18 cellular contexts compared by ENCODE assay signal in the genomic region with DNA sequence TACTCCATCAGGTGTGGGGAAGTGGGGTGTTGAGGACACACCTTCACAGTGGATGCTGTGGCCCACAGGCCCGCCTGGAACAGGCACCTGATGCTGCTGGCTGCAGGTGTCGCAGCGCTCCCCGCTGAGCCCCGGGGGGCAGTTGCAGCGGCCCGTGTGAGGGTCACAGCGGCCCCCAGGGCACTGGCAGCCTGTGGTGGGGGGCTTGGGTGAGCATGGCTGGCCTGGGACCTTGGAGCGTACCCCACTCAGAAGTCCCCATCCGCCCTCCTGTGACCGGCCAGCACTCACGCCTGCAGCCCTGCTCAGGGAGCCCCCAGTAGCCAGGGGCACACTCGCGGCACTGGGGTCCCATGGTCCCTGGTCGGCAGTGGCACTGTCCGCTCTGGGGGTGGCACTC. TPM values are rescaled to one million over a fixed set of nuclear protein-coding genes. Genes with fewer than 3 reads are reported as not detected.
DNase-seq lines count a peak whose midpoint lies in the region; ATAC-seq lines count a peak whose summit lies in the region.
"Had no signal": no experiment of that assay in that cellular context is flagged by ENCODE, and none has a peak within 500 bp of the region (broad histone marks: within the 10 kb centered on the region; RNA-seq: fewer than 3 reads in every experiment).

No MANE protein-coding gene starts in this region.

- H3K4ac ChIP-seq in mesenchymal stem cell (ENCODE audit: low read depth in 1 of 2, low read length in 2 of 2), result no peak overlapping the region

- H2AFZ ChIP-seq in mesenchymal stem cell (ENCODE audit: low read depth, low read length), result no peak overlapping the region

- peaks cover 4% of the 10 kb centered on the region for H3K4me1 ChIP-seq in mesenchymal stem cell (ENCODE audit: control insufficient read depth, insufficient read depth, low read depth, low read length)

- H3K36me3 Mint-ChIP-seq in T-helper 17 cell (ENCODE audit: low read depth), result no peaks in the 10 kb centered on the region
- H3K36me3 Mint-ChIP-seq: CD8-positive, alpha-beta memory T cell had no signal

- H2BK15ac ChIP-seq in mesenchymal stem cell (ENCODE audit: low read depth, poor library complexity, severe bottlenecking), result no peak overlapping the region

- peaks cover 33% of the 10 kb centered on the region for H3K79me1 ChIP-seq in mesenchymal stem cell (replicated peaks; ENCODE audit: low read length, poor library complexity, severe bottlenecking)

- no peaks in the 10 kb centered on the region for H3K27me3 Mint-ChIP-seq in T-helper 17 cell
- H3K27me3 Mint-ChIP-seq: CD8-positive, alpha-beta memory T cell had no signal

- intact Hi-C loops in Right ventricle myocardium inferior (cut with DNase I) (no loop called here), left cardiac atrium (cut with DNase I) (no loop called here)

- DNase-seq in Right ventricle myocardium inferior (ENCODE audit: missing footprints), result peak; percentile 41
- DNase-seq in left cardiac atrium, result no peak
- DNase-seq in T-helper 17 cell, result no peak
- no peak for DNase-seq in mesenchymal stem cell
- no peak for DNase-seq in HUDEP-2 (lab: John Stamatoyannopoulos, UW; ENCODE audit: unreplicated experiment in 76 of 76)
- DNase-seq in NCI-H1417 treated with DMSO at 0.1 percent for 48 hours (lab: John Stamatoyannopoulos, UW), result no peak
- DNase-seq: CD8-positive, alpha-beta memory T cell; GDM1; GOT3; KG1; NCI-H1092; NCI-H1436 treated with DMSO at 0.1 percent for 48 hours; NCI-H2029; NCI-H2227 treated with DMSO at 0.1 percent for 48 hours; NCI-H510A had no signal

- ATAC-seq in Right ventricle myocardium inferior (no peak), left cardiac atrium (no peak), T-helper 17 cell (no peak), HG02623 (IDR thresholded peaks at IDR 0.05; ENCODE audit: unreplicated experiment) (no peak)

- no peak overlapping the region for H2BK5ac ChIP-seq in mesenchymal stem cell (ENCODE audit: low read depth, low read length, poor library complexity, severe bottlenecking)

- no peak overlapping the region for H2AK5ac ChIP-seq in mesenchymal stem cell (ENCODE audit: low read length, severe bottlenecking)

- peaks cover 21 to 91% of the 10 kb centered on the region in 2 experiments for H3K36me3 ChIP-seq in mesenchymal stem cell (ENCODE audit: control insufficient read depth in 1 of 2, insufficient read depth in 2 of 2, low read depth in 1 of 2, low read length in 2 of 2)

- no peak overlapping the region for H3K27ac Mint-ChIP-seq in T-helper 17 cell
- H3K27ac Mint-ChIP-seq: CD8-positive, alpha-beta memory T cell had no signal

- no peak overlapping the region for H3K9ac ChIP-seq in mesenchymal stem cell (ENCODE audit: low read length)

- no peak overlapping the region for H4K8ac ChIP-seq in mesenchymal stem cell (ENCODE audit: low read length)

- no peak overlapping the region for H2BK120ac ChIP-seq in mesenchymal stem cell (ENCODE audit: low read depth, low read length)

- H3K27me3 ChIP-seq in mesenchymal stem cell (ENCODE audit: control insufficient read depth in 1 of 2, insufficient read depth in 1 of 2, low read length in 2 of 2), result no peaks in the 10 kb centered on the region

- H3K9me3 ChIP-seq in T-helper 17 cell (ENCODE audit: control insufficient read depth, low read length, poor library complexity, severe bottlenecking) (no peaks in the 10 kb centered on the region), mesenchymal stem cell (ENCODE audit: control insufficient read depth, low read length) (no peaks in the 10 kb centered on the region)

- H3K14ac ChIP-seq in mesenchymal stem cell (ENCODE audit: low read length in 2 of 2), result no peak overlapping the region

- peaks cover 10% of the 10 kb centered on the region for H3K4me1 Mint-ChIP-seq in T-helper 17 cell
- H3K4me1 Mint-ChIP-seq: CD8-positive, alpha-beta memory T cell had no signal

- peak overlapping the region; percentile 63 for H3K4me3 Mint-ChIP-seq in T-helper 17 cell
- H3K4me3 Mint-ChIP-seq: CD8-positive, alpha-beta memory T cell had no signal

- peak overlapping the region; percentile 40 for H4K91ac ChIP-seq in mesenchymal stem cell (ENCODE audit: low read length)

- H2BK12ac ChIP-seq in mesenchymal stem cell (ENCODE audit: low read length in 2 of 2), result no peak overlapping the region

- no peak overlapping the region for H3K27ac ChIP-seq in mesenchymal stem cell (ENCODE audit: low read length, poor library complexity, severe bottlenecking)
- H3K27ac ChIP-seq: C4-2B, SK-N-MC had no signal

- H3K4me2 ChIP-seq in mesenchymal stem cell (ENCODE audit: low read length, poor library complexity, severe bottlenecking), result no peak overlapping the region

- H3K18ac ChIP-seq in mesenchymal stem cell (ENCODE audit: low read depth in 1 of 2, low read length in 2 of 2), result no peak overlapping the region

- no peak overlapping the region for H3K23ac ChIP-seq in mesenchymal stem cell (ENCODE audit: low read length in 2 of 2)

- WGBS in mesenchymal stem cell, result 99% methylated on average over 15 of the region's 16 CpGs

- H3K4me3 ChIP-seq in mesenchymal stem cell (ENCODE audit: insufficient read depth in 1 of 2, low read depth in 1 of 2, low read length in 2 of 2), result no peak overlapping the region
- H3K4me3 ChIP-seq: SK-N-MC had no signal

RNA-seq across cellular contexts. Expression of gene ADRM1, which starts 19.2 kb away (rescaled TPM):
- total RNA-seq in Right ventricle myocardium inferior, result 73.9 TPM
- total RNA-seq in left cardiac atrium, result 10 to 100 TPM; 57.9 to 76.9 TPM
- 10 to 100 TPM; 47.3 to 54.2 TPM for total RNA-seq in T-helper 17 cell
- 99.6 TPM for polyA plus RNA-seq in mesenchymal stem cell (2013, experiment 1 of 2)
- 97.9 TPM for polyA plus RNA-seq in mesenchymal stem cell (2013, experiment 2 of 2)

RNA-seq across cellular contexts. Expression of gene LAMA5, which starts 45.1 kb away (rescaled TPM):
- total RNA-seq in Right ventricle myocardium inferior (89.3 TPM), left cardiac atrium (100 to 1,000 TPM in 1 of 2 donors, 10 to 100 TPM in 1; 70.4 to 113 TPM), T-helper 17 cell (under 1 TPM; 0.50 to 0.72 TPM)
- polyA plus RNA-seq in mesenchymal stem cell (2013, experiment 1 of 2), result 70.0 TPM
- 65.1 TPM for polyA plus RNA-seq in mesenchymal stem cell (2013, experiment 2 of 2)
- polyA plus RNA-seq: CD8-positive, alpha-beta memory T cell had no signal

Comparison
In these comparisons a context has a peak if more than half of its experiments do, and no peak if none do; other contexts are left out.
1. RNA of gene LAMA5, which starts 45.1 kb away (total RNA-seq): 70.4 to 113 TPM in left cardiac atrium and 89.3 TPM in Right ventricle myocardium inferior (single experiment); 0.50 to 0.72 TPM in T-helper 17 cell; every median in the first group is over 10 times any median in the second.